ENCODE assay signal across 23 cellular contexts in genomic region chr7:106405697-106406141, GRCh38.
DNase-seq lines count a peak whose midpoint lies in the region; ATAC-seq and TF ChIP-seq lines count a peak whose summit lies in the region.
"Had no signal": no experiment of that assay in that cellular context is flagged by ENCODE, and none has a peak within 500 bp of the region (broad histone marks: within the 10 kb centered on the region; RNA-seq: fewer than 3 reads in every experiment).

No MANE protein-coding gene starts in this region.

- H3K9me3 Mint-ChIP-seq in activated T-cell treated with anti-CD3 and anti-CD28 coated beads, Interleukin-2, amount 50 U/mL, for 72 hours = peaks cover 7 to 8% of the 10 kb centered on the region in 2 donors
- peaks cover 10% of the 10 kb centered on the region for H3K9me3 Mint-ChIP-seq in stimulated activated naive CD8-positive, alpha-beta T cell treated with anti-CD3 and anti-CD28 coated beads, Interleukin-15, Interleukin-2, amounts not matched to agents 100 ng/mL and 50 ng/mL, for 24 hours

- peak overlapping the region; percentile 7 for H3K27ac Mint-ChIP-seq in activated T-cell treated with anti-CD3 and anti-CD28 coated beads, Interleukin-2, amount 50 U/mL, for 72 hours
- peak overlapping the region; percentile 79 for H3K27ac Mint-ChIP-seq in stimulated activated naive CD8-positive, alpha-beta T cell treated with anti-CD3 and anti-CD28 coated beads, Interleukin-15, Interleukin-2, amounts not matched to agents 100 ng/mL and 50 ng/mL, for 24 hours
- H3K27ac Mint-ChIP-seq: activated CD4-positive, alpha-beta T cell treated with anti-CD3 and anti-CD28 coated beads, Interleukin-2, amount 10 ng/mL, durations not matched to agents 7 days and 5 days; HFFc6; nephron progenitor cell had no signal

- no peak for TF ChIP-seq CTCF in GM13977 (IDR thresholded peaks at IDR 0.05; ENCODE audit: extremely low read depth, insufficient read depth, missing control alignments)

- in situ Hi-C loops in GM13977 (cut with MboI; ENCODE audit: low pct_unique_long_range_greater_than_20kb, low sequenced_read_pairs, unreplicated experiment) = no loop called here

- H3K4me3 Mint-ChIP-seq in activated T-cell treated with anti-CD3 and anti-CD28 coated beads, Interleukin-2, amount 50 U/mL, for 72 hours = peak overlapping the region; percentile 24 to 51
- peak overlapping the region; percentile 46 for H3K4me3 Mint-ChIP-seq in stimulated activated naive CD8-positive, alpha-beta T cell treated with anti-CD3 and anti-CD28 coated beads, Interleukin-15, Interleukin-2, amounts not matched to agents 100 ng/mL and 50 ng/mL, for 24 hours
- H3K4me3 Mint-ChIP-seq: activated CD4-positive, alpha-beta T cell treated with anti-CD3 and anti-CD28 coated beads, Interleukin-2, amount 10 ng/mL, durations not matched to agents 7 days and 5 days; HFFc6; nephron progenitor cell had no signal

- peaks cover 12 to 18% of the 10 kb centered on the region in 2 donors for H3K36me3 Mint-ChIP-seq in activated T-cell treated with anti-CD3 and anti-CD28 coated beads, Interleukin-2, amount 50 U/mL, for 72 hours (ENCODE audit: insufficient read depth in 2 of 2)
- H3K36me3 Mint-ChIP-seq in stimulated activated naive CD8-positive, alpha-beta T cell treated with anti-CD3 and anti-CD28 coated beads, Interleukin-15, Interleukin-2, amounts not matched to agents 100 ng/mL and 50 ng/mL, for 24 hours (ENCODE audit: low read depth) = peaks cover 9% of the 10 kb centered on the region

- H3K4me1 Mint-ChIP-seq in activated T-cell treated with anti-CD3 and anti-CD28 coated beads, Interleukin-2, amount 50 U/mL, for 72 hours (ENCODE audit: low read depth) = peaks cover 43% of the 10 kb centered on the region
- H3K4me1 Mint-ChIP-seq in stimulated activated naive CD8-positive, alpha-beta T cell treated with anti-CD3 and anti-CD28 coated beads, Interleukin-15, Interleukin-2, amounts not matched to agents 100 ng/mL and 50 ng/mL, for 24 hours (ENCODE audit: low read depth) = peaks cover 46% of the 10 kb centered on the region
- H3K4me1 Mint-ChIP-seq: nephron progenitor cell had no signal

- DNase-seq in DMS79 treated with DMSO at 0.1 percent for 48 hours (lab: John Stamatoyannopoulos, UW) (peak; percentile 17), DMS79 (lab: John Stamatoyannopoulos, UW) (no peak), ureter (ENCODE audit: low spot score) (no peak), GM13977 (ENCODE audit: low spot score) (no peak)
- peak; percentile 49 for DNase-seq in stimulated activated CD4-positive, alpha-beta T cell treated with anti-CD3 and anti-CD28 coated beads, Interleukin-1b, Interleukin-23, amount 100 ng/mL, for 48 hours
- DNase-seq in stimulated activated CD4-positive, alpha-beta T cell treated with anti-CD3 and anti-CD28 coated beads, Interleukin-4, amount 100 ng/mL, for 1 hour = no peak
- peak in 1 of 2 donors; percentile 42 for DNase-seq in activated T-cell treated with anti-CD3 and anti-CD28 coated beads, Interleukin-2, amount 50 U/mL, for 72 hours
- DNase-seq: activated CD4-positive, alpha-beta T cell treated with anti-CD3 and anti-CD28 coated beads, Interleukin-2, amount 10 ng/mL, durations not matched to agents 7 days and 5 days; AML-193; aorta; caudate nucleus; dorsolateral prefrontal cortex; foreskin fibroblast; HFFc6; left ventricle myocardium inferior; midbrain; NCI-H748 treated with DMSO at 0.1 percent for 48 hours; nephron progenitor cell; posterior cingulate gyrus; upper lobe of right lung had no signal

- peaks cover 59% of the 10 kb centered on the region for H3K27me3 Mint-ChIP-seq in activated T-cell treated with anti-CD3 and anti-CD28 coated beads, Interleukin-2, amount 50 U/mL, for 72 hours (ENCODE audit: low read depth)
- H3K27me3 Mint-ChIP-seq in stimulated activated naive CD8-positive, alpha-beta T cell treated with anti-CD3 and anti-CD28 coated beads, Interleukin-15, Interleukin-2, amounts not matched to agents 100 ng/mL and 50 ng/mL, for 24 hours = peaks cover 44% of the 10 kb centered on the region

- peak; percentile 98 to 99 for ATAC-seq in activated T-cell treated with anti-CD3 and anti-CD28 coated beads, Interleukin-2, amount 50 U/mL, for 72 hours (replicated peaks in 1 of 2)
- ATAC-seq: Right ventricle myocardium inferior, sciatic nerve, upper lobe of right lung had no signal

Comparison
In these comparisons a context has a peak if more than half of its experiments do, and no peak if none do; other contexts are left out.
1. DNase-seq: peak in DMS79 treated with DMSO at 0.1 percent for 48 hours (single experiment) and stimulated activated CD4-positive, alpha-beta T cell treated with anti-CD3 and anti-CD28 coated beads, Interleukin-1b, Interleukin-23, amount 100 ng/mL, for 48 hours (single experiment); none in DMS79 (single experiment), stimulated activated CD4-positive, alpha-beta T cell treated with anti-CD3 and anti-CD28 coated beads, Interleukin-4, amount 100 ng/mL, for 1 hour (single experiment), ureter (single experiment) and GM13977 (single experiment).